Comparison of ENCODE assay signal across 1 cellular context in the genomic region with DNA sequence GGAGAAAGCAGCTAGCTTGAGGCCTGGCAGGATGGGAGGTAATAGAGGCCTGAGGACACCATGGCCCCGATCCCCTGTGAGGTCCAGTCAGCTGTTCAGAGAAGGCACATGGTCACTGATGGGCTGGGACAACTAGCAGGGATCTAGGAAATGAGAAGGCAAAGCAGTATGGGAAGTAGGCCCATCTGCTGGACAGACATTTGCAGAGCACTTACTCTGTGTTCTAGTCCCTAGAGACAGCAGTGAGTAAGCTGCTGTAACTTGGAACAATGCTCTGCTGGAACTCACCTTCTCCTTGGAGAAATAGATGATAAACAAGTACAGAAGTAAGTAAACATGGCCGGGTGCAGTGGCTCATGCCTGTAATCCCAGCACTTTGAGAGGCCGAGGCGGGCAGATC.
TF ChIP-seq lines count a peak whose summit lies in the region.

No MANE protein-coding gene starts in this region.

TF ChIP-seq in GM23338, 12 proteins besides CTCF, POLR2A, EP300 and RAD21 (continued from another document):
- TF ChIP-seq, protein P1, sequence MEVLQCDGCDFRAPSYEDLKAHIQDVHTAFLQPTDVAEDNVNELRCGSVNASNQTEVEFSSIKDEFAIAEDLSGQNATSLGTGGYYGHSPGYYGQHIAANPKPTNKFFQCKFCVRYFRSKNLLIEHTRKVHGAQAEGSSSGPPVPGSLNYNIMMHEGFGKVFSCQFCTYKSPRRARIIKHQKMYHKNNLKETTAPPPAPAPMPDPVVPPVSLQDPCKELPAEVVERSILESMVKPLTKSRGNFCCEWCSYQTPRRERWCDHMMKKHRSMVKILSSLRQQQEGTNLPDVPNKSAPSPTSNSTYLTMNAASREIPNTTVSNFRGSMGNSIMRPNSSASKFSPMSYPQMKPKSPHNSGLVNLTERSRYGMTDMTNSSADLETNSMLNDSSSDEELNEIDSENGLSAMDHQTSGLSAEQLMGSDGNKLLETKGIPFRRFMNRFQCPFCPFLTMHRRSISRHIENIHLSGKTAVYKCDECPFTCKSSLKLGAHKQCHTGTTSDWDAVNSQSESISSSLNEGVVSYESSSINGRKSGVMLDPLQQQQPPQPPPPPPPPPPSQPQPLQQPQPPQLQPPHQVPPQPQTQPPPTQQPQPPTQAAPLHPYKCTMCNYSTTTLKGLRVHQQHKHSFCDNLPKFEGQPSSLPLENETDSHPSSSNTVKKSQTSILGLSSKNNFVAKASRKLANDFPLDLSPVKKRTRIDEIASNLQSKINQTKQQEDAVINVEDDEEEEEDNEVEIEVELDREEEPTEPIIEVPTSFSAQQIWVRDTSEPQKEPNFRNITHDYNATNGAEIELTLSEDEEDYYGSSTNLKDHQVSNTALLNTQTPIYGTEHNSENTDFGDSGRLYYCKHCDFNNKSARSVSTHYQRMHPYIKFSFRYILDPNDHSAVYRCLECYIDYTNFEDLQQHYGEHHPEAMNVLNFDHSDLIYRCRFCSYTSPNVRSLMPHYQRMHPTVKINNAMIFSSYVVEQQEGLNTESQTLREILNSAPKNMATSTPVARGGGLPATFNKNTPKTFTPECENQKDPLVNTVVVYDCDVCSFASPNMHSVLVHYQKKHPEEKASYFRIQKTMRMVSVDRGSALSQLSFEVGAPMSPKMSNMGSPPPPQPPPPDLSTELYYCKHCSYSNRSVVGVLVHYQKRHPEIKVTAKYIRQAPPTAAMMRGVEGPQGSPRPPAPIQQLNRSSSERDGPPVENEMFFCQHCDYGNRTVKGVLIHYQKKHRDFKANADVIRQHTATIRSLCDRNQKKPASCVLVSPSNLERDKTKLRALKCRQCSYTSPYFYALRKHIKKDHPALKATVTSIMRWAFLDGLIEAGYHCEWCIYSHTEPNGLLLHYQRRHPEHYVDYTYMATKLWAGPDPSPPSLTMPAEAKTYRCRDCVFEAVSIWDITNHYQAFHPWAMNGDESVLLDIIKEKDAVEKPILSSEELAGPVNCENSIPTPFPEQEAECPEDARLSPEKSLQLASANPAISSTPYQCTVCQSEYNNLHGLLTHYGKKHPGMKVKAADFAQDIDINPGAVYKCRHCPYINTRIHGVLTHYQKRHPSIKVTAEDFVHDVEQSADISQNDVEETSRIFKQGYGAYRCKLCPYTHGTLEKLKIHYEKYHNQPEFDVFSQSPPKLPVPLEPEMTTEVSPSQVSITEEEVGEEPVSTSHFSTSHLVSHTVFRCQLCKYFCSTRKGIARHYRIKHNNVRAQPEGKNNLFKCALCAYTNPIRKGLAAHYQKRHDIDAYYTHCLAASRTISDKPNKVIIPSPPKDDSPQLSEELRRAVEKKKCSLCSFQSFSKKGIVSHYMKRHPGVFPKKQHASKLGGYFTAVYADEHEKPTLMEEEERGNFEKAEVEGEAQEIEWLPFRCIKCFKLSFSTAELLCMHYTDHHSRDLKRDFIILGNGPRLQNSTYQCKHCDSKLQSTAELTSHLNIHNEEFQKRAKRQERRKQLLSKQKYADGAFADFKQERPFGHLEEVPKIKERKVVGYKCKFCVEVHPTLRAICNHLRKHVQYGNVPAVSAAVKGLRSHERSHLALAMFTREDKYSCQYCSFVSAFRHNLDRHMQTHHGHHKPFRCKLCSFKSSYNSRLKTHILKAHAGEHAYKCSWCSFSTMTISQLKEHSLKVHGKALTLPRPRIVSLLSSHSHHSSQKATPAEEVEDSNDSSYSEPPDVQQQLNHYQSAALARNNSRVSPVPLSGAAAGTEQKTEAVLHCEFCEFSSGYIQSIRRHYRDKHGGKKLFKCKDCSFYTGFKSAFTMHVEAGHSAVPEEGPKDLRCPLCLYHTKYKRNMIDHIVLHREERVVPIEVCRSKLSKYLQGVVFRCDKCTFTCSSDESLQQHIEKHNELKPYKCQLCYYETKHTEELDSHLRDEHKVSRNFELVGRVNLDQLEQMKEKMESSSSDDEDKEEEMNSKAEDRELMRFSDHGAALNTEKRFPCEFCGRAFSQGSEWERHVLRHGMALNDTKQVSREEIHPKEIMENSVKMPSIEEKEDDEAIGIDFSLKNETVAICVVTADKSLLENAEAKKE (CRISPR knock-in tag; IDR thresholded peaks at IDR 0.05) = no peak
